In genomic region chr20:49542514-49542991, GRCh38 we compare ENCODE assay signal across 1 cellular context.
TF ChIP-seq lines count a peak whose summit lies in the region.

No MANE protein-coding gene starts in this region.

TF ChIP-seq in IMR-90, 13 proteins besides CTCF, POLR2A, EP300 and RAD21 (continued from another document):
- TF ChIP-seq CHD1 (IDR thresholded peaks at IDR 0.05; ENCODE audit: low read depth, low read length) (no peak), SMC3 (IDR thresholded peaks at IDR 0.05; ENCODE audit: low read depth, low read length) (no peak), CEBPB (IDR thresholded peaks at IDR 0.05; ENCODE audit: low read depth, low read length) (no peak), FOS (IDR thresholded peaks at IDR 0.05; ENCODE audit: low read depth, low read length) (no peak), RFX5 (IDR thresholded peaks at IDR 0.05; ENCODE audit: low read depth, low read length) (no peak), MAFK (IDR thresholded peaks at IDR 0.05; ENCODE audit: low read depth, low read length) (no peak), RCOR1 (IDR thresholded peaks at IDR 0.05; ENCODE audit: insufficient replicate concordance, low read length) (no peak), BHLHE40 (IDR thresholded peaks at IDR 0.05; ENCODE audit: low read depth, low read length) (no peak)
